In the genomic region with DNA sequence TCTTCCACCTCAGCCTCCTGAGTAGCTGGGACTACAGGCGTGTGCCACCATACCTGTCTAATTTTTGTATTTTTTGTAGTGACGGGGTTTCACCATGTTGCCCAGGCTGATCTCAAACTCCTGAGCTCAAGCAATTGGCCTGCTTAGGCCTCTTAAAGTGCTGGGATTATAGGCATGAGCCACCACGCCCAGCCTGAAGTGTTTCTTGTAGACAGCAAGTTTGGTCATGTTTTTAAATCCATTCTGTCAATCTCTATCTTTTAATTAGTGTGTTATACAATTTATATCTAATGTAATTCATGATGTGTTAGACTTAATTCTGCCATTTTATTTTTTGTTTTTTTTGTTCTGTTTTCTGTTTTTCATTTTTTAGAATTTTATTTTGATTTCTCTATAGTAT, we compare ENCODE assay signal across 20 cellular contexts. TPM values are rescaled to one million over a fixed set of nuclear protein-coding genes. Genes with fewer than 3 reads are reported as not detected.
DNase-seq lines count a peak whose midpoint lies in the region; FAIRE-seq and TF ChIP-seq lines count a peak whose summit lies in the region.
"Had no signal": no experiment of that assay in that cellular context is flagged by ENCODE, and none has a peak within 500 bp of the region (broad histone marks: within the 10 kb centered on the region; RNA-seq: fewer than 3 reads in every experiment).

No MANE protein-coding gene starts in this region.

- intact Hi-C loops in left ventricle myocardium inferior (cut with micrococcal nuclease) (no loop called here), Calu3 (cut with micrococcal nuclease; ENCODE audit: unreplicated experiment) (no loop called here)

- H3K27ac ChIP-seq in right atrium auricular region: no peak overlapping the region
- H3K27ac ChIP-seq in left ventricle myocardium inferior (replicated peaks): no peak overlapping the region
- no peak overlapping the region for H3K27ac ChIP-seq in keratinocyte (ENCODE audit: control insufficient read depth, insufficient read depth, low read length)
- H3K27ac ChIP-seq: A549, C4-2B, GM23248 had no signal

- TF ChIP-seq CTCF in right atrium auricular region (IDR thresholded peaks at IDR 0.05): no peak
- no peak for TF ChIP-seq CTCF in left ventricle myocardium inferior (IDR thresholded peaks at IDR 0.05; ENCODE audit: borderline replicate concordance)
- TF ChIP-seq CTCF in keratinocyte (optimal IDR thresholded peaks at IDR 0.05 in 1 of 3, IDR thresholded peaks at IDR 0.05 in 1 of 3, conservative IDR thresholded peaks at IDR 0.05 in 1 of 3; ENCODE audit: extremely low read depth in 1 of 3, insufficient read depth in 2 of 3, low read length in 3 of 3): no peak
- TF ChIP-seq CTCF in Calu3 (IDR thresholded peaks at IDR 0.05; ENCODE audit: unreplicated experiment): no peak

- H4K20me1 ChIP-seq in keratinocyte (ENCODE audit: control insufficient read depth, extremely low read depth, insufficient read depth, low read length): no peaks in the 10 kb centered on the region

- CTCF ChIA-PET in Calu3 (lab: Charles Lee): interaction anchor here (0.6 kb wide), 1 partner anchor 58 kb away, joined by 4 read pairs; no protein-coding TSS in a partner anchor

- dilution Hi-C loops in keratinocyte (cut with MboI; ENCODE audit: extremely low pct_ligation_motif_present, low sequenced_read_pairs): no loop called here

- FAIRE-seq in colon (lab: Jason Lieb, UNC) (peak; percentile 43), keratinocyte (lab: Jason Lieb, UNC) (no peak)
- FAIRE-seq: A549, D721Med, GM12892, H54 had no signal

- H3K4me1 Mint-ChIP-seq in Calu3 (ENCODE audit: low read depth, unreplicated experiment): peaks cover 9% of the 10 kb centered on the region
- H3K4me1 Mint-ChIP-seq: CD4-positive, alpha-beta memory T cell had no signal

- no peak overlapping the region for H3K4me3 ChIP-seq in right atrium auricular region
- H3K4me3 ChIP-seq in left ventricle myocardium inferior: no peak overlapping the region
- H3K4me3 ChIP-seq in keratinocyte (ENCODE audit: control insufficient read depth in 2 of 3, extremely low read depth in 1 of 3, insufficient read depth in 2 of 3, low read depth in 1 of 3, low read length in 3 of 3): no peak overlapping the region
- H3K4me3 ChIP-seq: A549, GM23248 had no signal

- H3K36me3 ChIP-seq in right atrium auricular region: no peaks in the 10 kb centered on the region
- H3K36me3 ChIP-seq in left ventricle myocardium inferior: no peaks in the 10 kb centered on the region
- H3K36me3 ChIP-seq in keratinocyte (ENCODE audit: control insufficient read depth in 2 of 2, extremely low read depth in 1 of 2, insufficient read depth in 2 of 2, low read length in 2 of 2): no peaks in the 10 kb centered on the region
- H3K36me3 ChIP-seq: BE2C had no signal

- H3K9me1 ChIP-seq in keratinocyte (ENCODE audit: control insufficient read depth, extremely low read depth, insufficient read depth, low read length): no peaks in the 10 kb centered on the region

- no peak overlapping the region for H3K4me2 ChIP-seq in keratinocyte (ENCODE audit: control insufficient read depth, extremely low read depth, insufficient read depth, low read depth, low read length)
- H3K4me2 ChIP-seq: A549 had no signal

- no peaks in the 10 kb centered on the region for H3K36me3 Mint-ChIP-seq in Calu3 (ENCODE audit: insufficient read depth, unreplicated experiment)
- H3K36me3 Mint-ChIP-seq: CD4-positive, alpha-beta memory T cell had no signal

- no peaks in the 10 kb centered on the region for H3K4me1 ChIP-seq in right atrium auricular region
- H3K4me1 ChIP-seq in left ventricle myocardium inferior: no peaks in the 10 kb centered on the region
- no peaks in the 10 kb centered on the region for H3K4me1 ChIP-seq in keratinocyte (ENCODE audit: control insufficient read depth, extremely low read depth, insufficient read depth, low read length)
- H3K4me1 ChIP-seq: BE2C had no signal

- H3K27me3 Mint-ChIP-seq in Calu3 (ENCODE audit: unreplicated experiment): no peaks in the 10 kb centered on the region

- H3K27ac Mint-ChIP-seq in Calu3 (ENCODE audit: unreplicated experiment): no peak overlapping the region
- H3K27ac Mint-ChIP-seq: CD4-positive, alpha-beta memory T cell; IgD-negative memory B cell had no signal

- no peak overlapping the region for H3K9ac ChIP-seq in keratinocyte (ENCODE audit: control insufficient read depth, extremely low read depth, insufficient read depth, low read length)
- H3K9ac ChIP-seq: GM23248 had no signal

- H3K9me3 ChIP-seq in right atrium auricular region: no peaks in the 10 kb centered on the region
- H3K9me3 ChIP-seq in left ventricle myocardium inferior (replicated peaks): peaks cover 7% of the 10 kb centered on the region
- H3K9me3 ChIP-seq in keratinocyte (ENCODE audit: control insufficient read depth, low read depth, low read length): no peaks in the 10 kb centered on the region
- H3K9me3 ChIP-seq: A549, BE2C had no signal

- no TSS peak for BruUV-seq in Calu3 (replicated peaks; lab: Mats Ljungman, UMichigan)

- no peaks in the 10 kb centered on the region for H3K9me3 Mint-ChIP-seq in Calu3 (ENCODE audit: low read depth, unreplicated experiment)

- H3K27me3 ChIP-seq in right atrium auricular region: no peaks in the 10 kb centered on the region
- no peaks in the 10 kb centered on the region for H3K27me3 ChIP-seq in left ventricle myocardium inferior (ENCODE audit: low read depth)
- no peaks in the 10 kb centered on the region for H3K27me3 ChIP-seq in keratinocyte (ENCODE audit: control insufficient read depth, extremely low read depth, insufficient read depth, low read length)
- H3K27me3 ChIP-seq: BE2C had no signal

- H3K4me3 Mint-ChIP-seq in Calu3 (ENCODE audit: low read depth, unreplicated experiment): no peak overlapping the region
- H3K4me3 Mint-ChIP-seq: IgD-negative memory B cell had no signal

- peak; percentile 23 for DNase-seq in right atrium auricular region (ENCODE audit: low spot score)
- no peak for DNase-seq in left ventricle myocardium inferior
- no peak for DNase-seq in keratinocyte (ENCODE audit: low read depth, low spot score)
- DNase-seq in Calu3: no peak
- DNase-seq in NCI-H526 treated with DMSO at 0.1 percent for 48 hours (lab: John Stamatoyannopoulos, UW): no peak
- no peak for DNase-seq in ecto neural progenitor cell (ENCODE audit: low spot score)
- DNase-seq: BE2C; CD4-positive, alpha-beta memory T cell; DMS153; DMS79 treated with DMSO at 0.1 percent for 48 hours; EL; GDM1; GM23248 had no signal

- peak overlapping the region; percentile 37 for H2AFZ ChIP-seq in keratinocyte (ENCODE audit: control insufficient read depth, low read length)
- H2AFZ ChIP-seq: GM23248 had no signal

- H3K79me2 ChIP-seq in keratinocyte (ENCODE audit: control insufficient read depth, insufficient read depth, low read length): no peaks in the 10 kb centered on the region

RNA-seq across cellular contexts. Expression of gene MXI1, which starts 17.2 kb away (rescaled TPM):
- total RNA-seq in right atrium auricular region: 10 to 100 TPM; 50.8 to 78.8 TPM
- total RNA-seq in left ventricle myocardium inferior: 60.0 TPM
- 7.9 to 17.8 TPM (median 14.6 TPM) in 3 replicates for polyA plus RNA-seq in keratinocyte
- 91.8 TPM for polyA plus RNA-seq in keratinocyte (2011; ENCODE audit: low read depth)
- polyA plus RNA-seq in keratinocyte (2011; cell fraction: cytosol; rRNA removed): 12.4 and 18.6 TPM in 2 replicates
- polyA plus RNA-seq in keratinocyte (2011; cell fraction: nucleus; rRNA removed): 15.1 and 16.5 TPM in 2 replicates
- 9.3 and 39.4 TPM in 2 replicates for polyA plus RNA-seq in keratinocyte (2012; ENCODE audit: low replicate concordance)
- 2.9 to 15.7 TPM (median 12.8 TPM) in 3 replicates for polyA minus RNA-seq in keratinocyte
- 18.4 TPM for polyA minus RNA-seq in keratinocyte (2011; cell fraction: cytosol; rRNA and poly(A)+ RNA removed)
- 4.6 and 7.1 TPM in 2 replicates for polyA minus RNA-seq in keratinocyte (2011; cell fraction: nucleus; rRNA and poly(A)+ RNA removed)
- 8.1 and 8.4 TPM in 2 replicates for total RNA-seq in Calu3 (2022)
